ENCODE assay signal across 8 cellular contexts in the genomic region with DNA sequence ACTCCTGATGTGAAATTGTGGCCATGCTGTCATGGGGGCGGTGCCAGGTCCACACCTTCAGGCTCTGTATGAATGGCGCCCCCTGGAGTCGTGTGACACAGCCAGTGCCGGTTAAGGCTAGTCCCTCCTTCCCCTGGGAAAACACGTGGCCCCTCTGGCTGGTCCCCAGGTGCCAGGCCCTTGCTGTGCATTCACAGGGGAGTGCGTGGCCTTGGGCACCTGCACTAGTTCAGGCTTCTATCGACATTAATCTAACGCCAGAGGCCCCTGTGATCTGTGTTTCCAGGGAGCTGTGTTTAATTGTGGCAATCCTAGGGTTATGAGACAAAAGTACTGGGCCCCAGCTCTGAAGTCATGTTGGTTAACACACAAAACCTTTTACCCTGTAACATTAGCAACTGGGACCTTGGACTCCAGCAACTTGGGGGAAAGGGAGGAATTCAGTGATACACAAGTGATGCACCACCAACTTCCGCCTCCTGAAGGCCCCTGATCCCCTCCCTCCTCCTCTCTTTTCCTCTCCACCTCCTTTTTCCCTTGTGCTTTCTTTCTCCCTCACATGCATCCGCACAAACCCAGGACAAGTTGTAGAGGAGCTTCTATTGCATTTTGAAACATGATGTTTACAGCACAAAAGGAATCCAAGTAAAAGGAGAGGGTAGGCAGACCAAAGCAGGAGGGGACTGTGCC.
DNase-seq lines count a peak whose midpoint lies in the region; ATAC-seq and TF ChIP-seq lines count a peak whose summit lies in the region.

No MANE protein-coding gene starts in this region.

- no peaks in the 10 kb centered on the region for H3K9me3 Mint-ChIP-seq in CD4-positive, CD25-positive, alpha-beta regulatory T cell

- no peak overlapping the region for H3K4me3 Mint-ChIP-seq in CD4-positive, CD25-positive, alpha-beta regulatory T cell

- no peak overlapping the region for H2AFZ ChIP-seq in Loucy (ENCODE audit: low read length)

- TF ChIP-seq CTCF in Loucy (conservative IDR thresholded peaks at IDR 0.05; ENCODE audit: low read length) (peak; percentile 90), foreskin fibroblast (IDR thresholded peaks at IDR 0.05; ENCODE audit: low read depth, low read length) (peak; percentile 56), ovary (IDR thresholded peaks at IDR 0.05) (peak; percentile 26 to 53 (median 51)), upper lobe of left lung (IDR thresholded peaks at IDR 0.05) (peak; percentile 56 to 86 (median 74))

- H3K27ac Mint-ChIP-seq in CD4-positive, CD25-positive, alpha-beta regulatory T cell, result peak overlapping the region in 1 of 3 donors; percentile 55

- peak; percentile 31 to 73 (median 50) for DNase-seq in CD4-positive, CD25-positive, alpha-beta regulatory T cell
- DNase-seq in RPMI7951 (ENCODE audit: low read depth) (peak; percentile 58), activated T-helper 1 cell treated with Interleukin-2 at 50 U/mL for 16 hours (ENCODE audit: low read depth) (peak; percentile 30), foreskin fibroblast (peak; percentile 42 to 77), ovary (peak; percentile 73 to 87 (median 83)), upper lobe of left lung (peak in 1 of 2 donors; percentile 97)

- intact Hi-C loops in ovary (cut with DNase I), result loop anchor here in 1 of 4 donors (2.0 kb wide), 1 partner anchor 516 kb away; no protein-coding TSS in a partner anchor

- TF ChIP-seq POLR2A in ovary (IDR thresholded peaks at IDR 0.05) (no peak), upper lobe of left lung (IDR thresholded peaks at IDR 0.05) (no peak)

- H3K27ac ChIP-seq in CD4-positive, CD25-positive, alpha-beta regulatory T cell (ENCODE audit: insufficient read depth, low read length, poor library complexity, severe bottlenecking), result no peak overlapping the region
- H3K27ac ChIP-seq in ovary (no peak overlapping the region), upper lobe of left lung (peak overlapping the region in 2 of 4 donors; percentile 1 to 36)

- H3K4me3 ChIP-seq in CD4-positive, CD25-positive, alpha-beta regulatory T cell (ENCODE audit: low read depth, low read length), result no peak overlapping the region
- H3K4me3 ChIP-seq in Loucy (ENCODE audit: low read length, poor library complexity, severe bottlenecking), result no peak overlapping the region
- H3K4me3 ChIP-seq in foreskin fibroblast (ENCODE audit: low read depth in 1 of 2, low read length in 2 of 2), result no peak overlapping the region
- H3K4me3 ChIP-seq in ovary, result no peak overlapping the region
- H3K4me3 ChIP-seq in upper lobe of left lung, result no peak overlapping the region

- peak overlapping the region; percentile 2 for H3K9ac ChIP-seq in Loucy (ENCODE audit: low read depth, low read length, poor library complexity, severe bottlenecking)

- no peaks in the 10 kb centered on the region for H3K27me3 ChIP-seq in CD4-positive, CD25-positive, alpha-beta regulatory T cell (ENCODE audit: control insufficient read depth, insufficient read depth, low read length)
- H3K27me3 ChIP-seq in Loucy (ENCODE audit: insufficient read depth, low read length, poor library complexity, severe bottlenecking) (no peaks in the 10 kb centered on the region), ovary (no peaks in the 10 kb centered on the region), upper lobe of left lung (no peaks in the 10 kb centered on the region)

- peaks cover 27% of the 10 kb centered on the region for H3K36me3 Mint-ChIP-seq in CD4-positive, CD25-positive, alpha-beta regulatory T cell

- no peaks in the 10 kb centered on the region for H3K27me3 Mint-ChIP-seq in CD4-positive, CD25-positive, alpha-beta regulatory T cell

- no peaks in the 10 kb centered on the region for H3K79me2 ChIP-seq in Loucy (ENCODE audit: insufficient read depth, low read length)

- ATAC-seq in CD4-positive, CD25-positive, alpha-beta regulatory T cell (ENCODE audit: low read depth in 2 of 2), result peak in 1 of 2 donors; percentile 58
- ATAC-seq in GM21367 (IDR thresholded peaks at IDR 0.05; ENCODE audit: unreplicated experiment) (peak; percentile 52), upper lobe of left lung (ENCODE audit: low FRiP score in 2 of 2) (peak; percentile 63 to 84)

- H3K9me3 ChIP-seq in CD4-positive, CD25-positive, alpha-beta regulatory T cell (ENCODE audit: control insufficient read depth in 2 of 2, low read length in 2 of 2), result no peaks in the 10 kb centered on the region
- H3K9me3 ChIP-seq in Loucy (ENCODE audit: insufficient read depth, low read depth, low read length) (no peaks in the 10 kb centered on the region), ovary (no peaks in the 10 kb centered on the region), upper lobe of left lung (no peaks in the 10 kb centered on the region)

- H3F3A ChIP-seq in Loucy (ENCODE audit: low read depth), result 0 out of 2 replicates have a peak, but pooled peaks cover 4% of the 10 kb centered on the region

- H3K9me2 ChIP-seq in Loucy (replicated peaks; ENCODE audit: low read depth, low read length), result no peaks in the 10 kb centered on the region

- H3K4me1 ChIP-seq in CD4-positive, CD25-positive, alpha-beta regulatory T cell (ENCODE audit: control insufficient read depth, insufficient read depth, low read length, poor library complexity, severe bottlenecking), result peaks cover 4% of the 10 kb centered on the region
- H3K4me1 ChIP-seq in Loucy (ENCODE audit: insufficient read depth, low read length, poor library complexity, severe bottlenecking) (peaks cover 19% of the 10 kb centered on the region), ovary (ENCODE audit: insufficient read depth) (no peaks in the 10 kb centered on the region), upper lobe of left lung (peaks cover 32 to 47% (median 37%) of the 10 kb centered on the region in 4 donors)

- 44 to 46% (median 45%) methylated on average over 10 of the region's 10 CpGs for WGBS in ovary, 3 donors
- 46 to 54% methylated on average over 8 to 10 of the region's 10 CpGs for WGBS in upper lobe of left lung, 2 donors

- peaks cover 6 to 20% (median 12%) of the 10 kb centered on the region in 4 donors for H3K4me1 Mint-ChIP-seq in CD4-positive, CD25-positive, alpha-beta regulatory T cell

- H3K36me3 ChIP-seq in CD4-positive, CD25-positive, alpha-beta regulatory T cell (ENCODE audit: control insufficient read depth, insufficient read depth, low read length), result peaks cover 39% of the 10 kb centered on the region
- peaks cover 54% of the 10 kb centered on the region; the same call in 1 of the 2 replicates for H3K36me3 ChIP-seq in Loucy (ENCODE audit: insufficient read depth, low read length)
- H3K36me3 ChIP-seq in ovary, result no peaks in the 10 kb centered on the region
- H3K36me3 ChIP-seq in upper lobe of left lung, result peaks cover 0 to 30% (median 10%) of the 10 kb centered on the region in 4 donors

- TF ChIP-seq EP300 in ovary (IDR thresholded peaks at IDR 0.05) (no peak), upper lobe of left lung (IDR thresholded peaks at IDR 0.05) (no peak)

- no peak overlapping the region for H3K4me2 ChIP-seq in Loucy (ENCODE audit: low read depth, low read length, poor library complexity, severe bottlenecking)

- peaks cover 3% of the 10 kb centered on the region for H4K20me1 ChIP-seq in Loucy (ENCODE audit: insufficient read depth, low read length, poor library complexity, severe bottlenecking)
